ENCODE assay signal across 9 cellular contexts in the genomic region with DNA sequence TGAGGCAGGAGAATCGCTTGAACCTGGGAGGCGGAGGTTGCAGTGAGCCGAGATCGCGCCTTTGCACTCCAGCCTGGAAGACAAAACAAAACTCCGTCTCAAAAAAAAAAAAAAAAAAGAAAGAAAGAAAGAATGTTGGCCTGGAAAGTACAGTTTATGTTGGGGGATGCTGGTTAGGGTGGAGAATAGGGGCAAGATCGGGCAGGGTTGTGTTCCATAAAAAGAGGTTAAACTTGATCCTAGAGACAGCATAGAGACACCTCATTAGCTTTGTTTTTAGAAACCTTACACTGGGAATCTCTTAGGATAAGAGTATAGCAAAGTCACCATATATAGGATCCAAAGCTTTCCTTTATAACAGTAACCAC. TPM values are rescaled to one million over a fixed set of nuclear protein-coding genes. Genes with fewer than 3 reads are reported as not detected.
A peak's percentile ranks its signal among the peaks of the same experiment; 100 is the strongest.
DNase-seq lines count a peak whose midpoint lies in the region; ATAC-seq and TF ChIP-seq lines count a peak whose summit lies in the region.
"Had no signal": no experiment of that assay in that cellular context is flagged by ENCODE, and none has a peak within 500 bp of the region (broad histone marks: within the 10 kb centered on the region; RNA-seq: fewer than 3 reads in every experiment).

No MANE protein-coding gene starts in this region.

- TF ChIP-seq CTCF in GM23338 (conservative IDR thresholded peaks at IDR 0.05; ENCODE audit: low read depth in 2 of 2) (no peak), gastroesophageal sphincter (IDR thresholded peaks at IDR 0.05) (no peak), MM.1S (IDR thresholded peaks at IDR 0.05; ENCODE audit: low read length) (no peak)

- H3K4me2 ChIP-seq in GM23338 (peak overlapping the region; percentile 100; the same call in 1 of the 2 replicates), MM.1S (ENCODE audit: low read depth, low read length) (no peak overlapping the region)

- H3K27me3 ChIP-seq in GM23338 (ENCODE audit: insufficient read depth) (no peaks in the 10 kb centered on the region), gastroesophageal sphincter (no peaks in the 10 kb centered on the region), MM.1S (replicated peaks; ENCODE audit: insufficient read depth, low read length) (no peaks in the 10 kb centered on the region)
- H3K27me3 ChIP-seq: cardiac muscle cell had no signal

- H3K36me3 Mint-ChIP-seq in GM23338 (ENCODE audit: low read depth), result peaks cover 26% of the 10 kb centered on the region
- H3K36me3 Mint-ChIP-seq in activated CD4-positive, alpha-beta memory T cell treated with anti-CD3 and anti-CD28 coated beads, Interleukin-2, amount 10 ng/mL, durations not matched to agents 7 days and 5 days (ENCODE audit: low read depth), result peaks cover 28% of the 10 kb centered on the region

- POLR2A ChIA-PET in activated CD4-positive, alpha-beta memory T cell treated with anti-CD3 and anti-CD28 coated beads, Interleukin-2, amount 10 ng/mL, durations not matched to agents 7 days and 5 days (lab: Charles Lee), result interaction anchor here (3.3 to 3.8 kb wide), 2 partner anchors 54 to 177 kb away, joined by 42 to 79 read pairs; a partner anchor contains a TSS

- WGBS in gastroesophageal sphincter (ENCODE audit: low coverage in 1 of 2), 2 donors, result 44 to 68% methylated on average over 4 of the region's 7 CpGs

- DNase-seq in GM23338 (ENCODE audit: low spot score) (no peak), MM.1S (no peak), NCI-H2196 (lab: John Stamatoyannopoulos, UW; ENCODE audit: unreplicated experiment) (no peak), CD1c-positive myeloid dendritic cell (ENCODE audit: extremely low spot score) (no peak)
- no peak for DNase-seq in activated CD4-positive, alpha-beta memory T cell treated with anti-CD3 and anti-CD28 coated beads, Interleukin-2, amount 10 ng/mL, durations not matched to agents 7 days and 5 days
- DNase-seq: NCI-H2227 treated with DMSO at 0.1 percent for 48 hours had no signal

- ATAC-seq in GM23338 (no peak), gastroesophageal sphincter (no peak)

- H3K4me3 ChIP-seq in GM23338 (no peak overlapping the region), gastroesophageal sphincter (peak overlapping the region in 1 of 2 donors; percentile 92), skin epidermis (no peak overlapping the region), MM.1S (ENCODE audit: low read length) (no peak overlapping the region)

- peak overlapping the region; percentile 18; the same call in 2 of the 3 replicates for H3K4me3 Mint-ChIP-seq in GM23338
- H3K4me3 Mint-ChIP-seq in activated CD4-positive, alpha-beta memory T cell treated with anti-CD3 and anti-CD28 coated beads, Interleukin-2, amount 10 ng/mL, durations not matched to agents 7 days and 5 days, result peak overlapping the region; percentile 33

- H3K4me1 ChIP-seq in GM23338 (ENCODE audit: insufficient read depth) (peaks cover 49% of the 10 kb centered on the region), gastroesophageal sphincter (peaks cover 23 to 77% (median 43%) of the 10 kb centered on the region in 3 donors), MM.1S (ENCODE audit: low read length) (peaks cover 18% of the 10 kb centered on the region)

- H3K27me3 Mint-ChIP-seq in GM23338 (ENCODE audit: insufficient read depth, low read depth, poor library complexity), result peaks cover 25% of the 10 kb centered on the region
- H3K27me3 Mint-ChIP-seq in activated CD4-positive, alpha-beta memory T cell treated with anti-CD3 and anti-CD28 coated beads, Interleukin-2, amount 10 ng/mL, durations not matched to agents 7 days and 5 days, result no peaks in the 10 kb centered on the region

- H3K9me3 ChIP-seq in gastroesophageal sphincter (no peaks in the 10 kb centered on the region), MM.1S (replicated peaks; ENCODE audit: insufficient read depth, low read length) (no peaks in the 10 kb centered on the region)

- peaks cover 53% of the 10 kb centered on the region for H3K4me1 Mint-ChIP-seq in GM23338
- peaks cover 62% of the 10 kb centered on the region for H3K4me1 Mint-ChIP-seq in activated CD4-positive, alpha-beta memory T cell treated with anti-CD3 and anti-CD28 coated beads, Interleukin-2, amount 10 ng/mL, durations not matched to agents 7 days and 5 days

- H3K27ac ChIP-seq in GM23338 (ENCODE audit: low read depth), result 0 out of 2 replicates have a peak overlapping the region, but pooled peaks have one; percentile 56
- H3K27ac ChIP-seq in gastroesophageal sphincter, result peak overlapping the region; percentile 35 to 99 (median 95)
- H3K27ac ChIP-seq in skin epidermis, result peak overlapping the region in 20 of 21 experiments; percentile 47 to 100 (median 97)
- no peak overlapping the region for H3K27ac ChIP-seq in MM.1S (ENCODE audit: low read length)

- H3K9me3 Mint-ChIP-seq in GM23338, result no peaks in the 10 kb centered on the region
- H3K9me3 Mint-ChIP-seq in activated CD4-positive, alpha-beta memory T cell treated with anti-CD3 and anti-CD28 coated beads, Interleukin-2, amount 10 ng/mL, durations not matched to agents 7 days and 5 days, result no peaks in the 10 kb centered on the region

- peaks cover 25% of the 10 kb centered on the region for H4K20me1 ChIP-seq in GM23338 (replicated peaks; ENCODE audit: insufficient read depth)
- no peaks in the 10 kb centered on the region for H4K20me1 ChIP-seq in MM.1S (ENCODE audit: insufficient read depth, low read length)

- H3K9ac ChIP-seq in MM.1S (ENCODE audit: low read length), result no peak overlapping the region

- H3K79me2 ChIP-seq in GM23338 (replicated peaks; ENCODE audit: insufficient read depth) (peaks cover 43% of the 10 kb centered on the region), MM.1S (ENCODE audit: low read length) (peaks cover 18% of the 10 kb centered on the region)

- H2AFZ ChIP-seq in GM23338, result no peak overlapping the region
- no peak overlapping the region for H2AFZ ChIP-seq in MM.1S (ENCODE audit: low read length)

- H3K36me3 ChIP-seq in GM23338 (ENCODE audit: insufficient read depth) (peaks cover 20% of the 10 kb centered on the region), gastroesophageal sphincter (peaks cover 0 to 19% of the 10 kb centered on the region in 2 donors), MM.1S (replicated peaks; ENCODE audit: insufficient read depth, low read length) (no peaks in the 10 kb centered on the region)

- 0 out of 2 replicates have a peak, but pooled peaks cover 4% of the 10 kb centered on the region for H3K9me2 ChIP-seq in GM23338 (ENCODE audit: insufficient read depth)
- H3K9me2 ChIP-seq in MM.1S (replicated peaks; ENCODE audit: insufficient read depth, low read length), result no peaks in the 10 kb centered on the region

- H3F3A ChIP-seq in GM23338 (replicated peaks; ENCODE audit: low read depth) (peaks cover 26% of the 10 kb centered on the region), MM.1S (ENCODE audit: insufficient read depth, low read length) (no peaks in the 10 kb centered on the region)

- CTCF ChIA-PET in activated CD4-positive, alpha-beta memory T cell treated with anti-CD3 and anti-CD28 coated beads, Interleukin-2, amount 10 ng/mL, durations not matched to agents 7 days and 5 days (lab: Charles Lee), result interaction anchor here (1.5 to 8.3 kb wide), 2 partner anchors 22 to 112 kb away, joined by 9 to 65 read pairs; no protein-coding TSS in a partner anchor

- TF ChIP-seq EP300 in gastroesophageal sphincter (IDR thresholded peaks at IDR 0.05), result no peak

- H3K27ac Mint-ChIP-seq in GM23338, result peak overlapping the region; percentile 3; the same call in 1 of the 2 replicates
- peak overlapping the region; percentile 37 for H3K27ac Mint-ChIP-seq in activated CD4-positive, alpha-beta memory T cell treated with anti-CD3 and anti-CD28 coated beads, Interleukin-2, amount 10 ng/mL, durations not matched to agents 7 days and 5 days

- TF ChIP-seq POLR2A in gastroesophageal sphincter (IDR thresholded peaks at IDR 0.05), result no peak

TF ChIP-seq in GM23338, 12 proteins besides CTCF, POLR2A, EP300 and RAD21 (continues in another document):
- TF ChIP-seq POLR2AphosphoS5 (IDR thresholded peaks at IDR 0.05; ENCODE audit: low read depth) (no peak), ZNF114 (CRISPR knock-in tag; IDR thresholded peaks at IDR 0.05) (no peak)

RNA-seq across cellular contexts. Expression of a gene that starts 1.9 kb away (rescaled TPM):
- 718 and 839 TPM in 2 replicates for total RNA-seq in GM23338 (2014; rRNA removed; shearing (Covaris generic))
- 2,531 and 2,750 TPM in 2 replicates for polyA plus RNA-seq in GM23338 (2016; fragmentation: Nextera tagmentation; extraction: Ambion mirVana)
- 1,000 to 10,000 TPM; 1,164 to 1,189 TPM for total RNA-seq in activated CD4-positive, alpha-beta memory T cell treated with anti-CD3 and anti-CD28 coated beads, Interleukin-2, amount 10 ng/mL, durations not matched to agents 7 days and 5 days
- total RNA-seq in gastroesophageal sphincter, result 1,000 to 10,000 TPM; 1,945 to 2,292 (median 2,070) TPM

RNA-seq across cellular contexts. Expression of a gene that starts 19.2 kb away (rescaled TPM):
- 0.35 and 0.89 TPM in 2 replicates for total RNA-seq in GM23338 (2014; rRNA removed; shearing (Covaris generic))
- 0.44 and 0.75 TPM in 2 replicates for polyA plus RNA-seq in GM23338 (2016; fragmentation: Nextera tagmentation; extraction: Ambion mirVana)
- total RNA-seq in activated CD4-positive, alpha-beta memory T cell treated with anti-CD3 and anti-CD28 coated beads, Interleukin-2, amount 10 ng/mL, durations not matched to agents 7 days and 5 days, result under 1 TPM; 0.25 to 0.30 TPM
- 1 to 10 TPM; 3.0 to 4.0 (median 3.4) TPM for total RNA-seq in gastroesophageal sphincter

RNA-seq across cellular contexts. Expression of a gene that starts 52.0 kb away (rescaled TPM):
- total RNA-seq in GM23338 (2014; rRNA removed; shearing (Covaris generic)), result 2.7 and 4.0 TPM in 2 replicates
- polyA plus RNA-seq in GM23338 (2016; fragmentation: Nextera tagmentation; extraction: Ambion mirVana), result 3.4 and 3.9 TPM in 2 replicates
- total RNA-seq in activated CD4-positive, alpha-beta memory T cell treated with anti-CD3 and anti-CD28 coated beads, Interleukin-2, amount 10 ng/mL, durations not matched to agents 7 days and 5 days, result not detected
- 10 to 100 TPM; 11.5 to 22.1 (median 14.7) TPM for total RNA-seq in gastroesophageal sphincter
